9 cellular contexts compared by ENCODE assay signal in the genomic region with DNA sequence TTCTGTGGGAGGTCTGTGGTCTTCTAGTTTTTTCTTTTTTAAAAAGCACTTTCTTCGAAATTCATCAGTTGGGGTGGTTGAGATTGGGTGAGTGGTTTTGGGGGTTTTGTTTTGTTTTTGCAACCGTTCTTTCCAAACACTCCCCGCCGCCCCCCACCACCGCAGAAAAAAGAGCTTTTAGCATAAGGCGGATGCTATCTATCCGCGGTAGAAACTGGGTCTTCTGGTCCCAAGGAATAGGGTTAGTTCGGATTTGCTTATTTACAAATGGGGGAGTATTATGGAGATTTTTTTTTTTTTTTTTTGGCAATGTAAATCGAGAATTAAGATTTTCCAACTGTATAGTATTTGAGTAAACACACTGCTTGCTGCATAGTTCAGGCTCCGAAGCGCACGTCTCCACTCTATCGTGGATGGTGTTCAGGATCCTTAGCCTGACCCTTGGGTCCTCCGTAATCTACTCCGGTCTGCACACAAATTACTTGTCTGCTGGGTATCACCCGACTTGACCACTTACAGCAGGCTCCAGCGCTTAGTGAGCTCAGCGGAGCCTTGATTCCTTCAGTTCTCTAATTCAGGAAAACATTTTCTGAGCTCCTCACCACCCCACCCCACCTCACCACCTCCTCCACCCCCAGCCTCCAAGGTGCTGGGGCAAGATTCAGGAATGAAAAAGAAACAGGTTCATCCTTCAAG. TPM values are rescaled to one million over a fixed set of nuclear protein-coding genes. Genes with fewer than 3 reads are reported as not detected.
DNase-seq lines count a peak whose midpoint lies in the region; ATAC-seq and TF ChIP-seq lines count a peak whose summit lies in the region.
"Had no signal": no experiment of that assay in that cellular context is flagged by ENCODE, and none has a peak within 500 bp of the region (broad histone marks: within the 10 kb centered on the region; RNA-seq: fewer than 3 reads in every experiment).

No MANE protein-coding gene starts in this region.

- H3K27me3 Mint-ChIP-seq in T-helper 2 cell treated with Interferon-gamma antibody and Interleukin-4, amounts not matched to agents 5 μg/mL and 100 μg/mL, for 36 hours (ENCODE audit: low read depth): peaks cover 69% of the 10 kb centered on the region
- peaks cover 20% of the 10 kb centered on the region for H3K27me3 Mint-ChIP-seq in activated CD8-positive, alpha-beta T cell treated with anti-CD3 and anti-CD28 coated beads for 36 hours

- 7% methylated on average over 19 of the region's 19 CpGs for whole genome bisulfite sequencing in hepatocyte (ENCODE audit: low lambda C conversion rate, missing lambda C conversion rate)
- 9 to 20% (median 16%) methylated on average over 19 of the region's 19 CpGs for WGBS in spleen, 5 donors

- H3K4me1 ChIP-seq in hepatocyte (ENCODE audit: insufficient read depth) (no peaks in the 10 kb centered on the region), spleen (peaks cover 7 to 35% (median 25%) of the 10 kb centered on the region in 6 donors)

- peaks cover 7% of the 10 kb centered on the region for H3K4me1 Mint-ChIP-seq in T-helper 2 cell treated with Interferon-gamma antibody and Interleukin-4, amounts not matched to agents 5 μg/mL and 100 μg/mL, for 36 hours (ENCODE audit: low read depth)
- peaks cover 33% of the 10 kb centered on the region for H3K4me1 Mint-ChIP-seq in activated CD8-positive, alpha-beta T cell treated with anti-CD3 and anti-CD28 coated beads for 36 hours (ENCODE audit: low read depth)

- no peak overlapping the region for H3K27ac Mint-ChIP-seq in T-helper 2 cell treated with Interferon-gamma antibody and Interleukin-4, amounts not matched to agents 5 μg/mL and 100 μg/mL, for 36 hours
- H3K27ac Mint-ChIP-seq in activated CD8-positive, alpha-beta T cell treated with anti-CD3 and anti-CD28 coated beads for 36 hours: no peak overlapping the region

- H3K9me3 Mint-ChIP-seq in T-helper 2 cell treated with Interferon-gamma antibody and Interleukin-4, amounts not matched to agents 5 μg/mL and 100 μg/mL, for 36 hours: no peaks in the 10 kb centered on the region
- no peaks in the 10 kb centered on the region for H3K9me3 Mint-ChIP-seq in activated CD8-positive, alpha-beta T cell treated with anti-CD3 and anti-CD28 coated beads for 36 hours

- no peak for ATAC-seq in activated CD8-positive, alpha-beta T cell treated with anti-CD3 and anti-CD28 coated beads for 36 hours
- ATAC-seq in HG03460 (IDR thresholded peaks at IDR 0.05; ENCODE audit: unreplicated experiment): no peak

- H3K36me3 Mint-ChIP-seq in T-helper 2 cell treated with Interferon-gamma antibody and Interleukin-4, amounts not matched to agents 5 μg/mL and 100 μg/mL, for 36 hours (ENCODE audit: low read depth): peaks cover 2% of the 10 kb centered on the region
- no peaks in the 10 kb centered on the region for H3K36me3 Mint-ChIP-seq in activated CD8-positive, alpha-beta T cell treated with anti-CD3 and anti-CD28 coated beads for 36 hours (ENCODE audit: low read depth)

- H3K27me3 ChIP-seq in hepatocyte (peaks cover 31% of the 10 kb centered on the region), spleen (replicated peaks in 1 of 7) (peaks cover 0 to 90% (median 41%) of the 10 kb centered on the region in 7 donors)
- H3K27me3 ChIP-seq: thyroid gland had no signal

- TF ChIP-seq POLR2A in spleen (IDR thresholded peaks at IDR 0.05): no peak

- H3K9me2 ChIP-seq in hepatocyte (replicated peaks; ENCODE audit: insufficient read depth): no peaks in the 10 kb centered on the region

- H3K27ac ChIP-seq in hepatocyte: no peak overlapping the region
- H3K27ac ChIP-seq in spleen: peak overlapping the region in 1 of 8 donors; percentile 78

- H4K20me1 ChIP-seq in hepatocyte (ENCODE audit: insufficient read depth, poor library complexity, severe bottlenecking): no peaks in the 10 kb centered on the region

- H3K9me3 ChIP-seq in hepatocyte (ENCODE audit: low read depth) (no peaks in the 10 kb centered on the region), spleen (no peaks in the 10 kb centered on the region)
- H3K9me3 ChIP-seq: thyroid gland had no signal

- POLR2A ChIA-PET in activated CD8-positive, alpha-beta T cell treated with anti-CD3 and anti-CD28 coated beads for 36 hours (lab: Charles Lee): interaction anchor here (1.4 kb wide), 1 partner anchor 14 kb away, joined by 7 read pairs; no protein-coding TSS in a partner anchor
- POLR2A ChIA-PET in HEK293T (lab: Yijun Ruan, JAX): interaction anchor here (1.0 kb wide), 1 partner anchor 12 kb away, joined by 3 read pairs; no protein-coding TSS in a partner anchor

- H3K79me2 ChIP-seq in hepatocyte: peaks cover 12% of the 10 kb centered on the region

- CTCF ChIA-PET in activated CD8-positive, alpha-beta T cell treated with anti-CD3 and anti-CD28 coated beads for 36 hours (lab: Charles Lee): interaction anchor here (0.8 to 1.4 kb wide), 4 partner anchors 14 to 73 kb away, joined by 3 to 6 read pairs (median 4); no protein-coding TSS in a partner anchor
- CTCF ChIA-PET in HEK293T (lab: Yijun Ruan, JAX): no interaction called here

- H3K36me3 ChIP-seq in hepatocyte (replicated peaks; ENCODE audit: insufficient read depth, low read depth): no peaks in the 10 kb centered on the region
- no peaks in the 10 kb centered on the region for H3K36me3 ChIP-seq in spleen
- H3K36me3 ChIP-seq: thyroid gland had no signal

- TF ChIP-seq CTCF in activated CD8-positive, alpha-beta T cell treated with anti-CD3 and anti-CD28 coated beads for 36 hours (IDR thresholded peaks at IDR 0.05): no peak
- no peak for TF ChIP-seq CTCF in hepatocyte (IDR thresholded peaks at IDR 0.05; ENCODE audit: poor library complexity)
- no peak for TF ChIP-seq CTCF in spleen (IDR thresholded peaks at IDR 0.05 in 8 of 11, conservative IDR thresholded peaks at IDR 0.05 in 3 of 11)

- H3K4me3 ChIP-seq in hepatocyte (peak overlapping the region; percentile 83), spleen (peak overlapping the region in 7 of 8 donors; percentile 55 to 80 (median 62))

- H3K4me2 ChIP-seq in hepatocyte: peak overlapping the region; percentile 96

- H3K4me3 Mint-ChIP-seq in T-helper 2 cell treated with Interferon-gamma antibody and Interleukin-4, amounts not matched to agents 5 μg/mL and 100 μg/mL, for 36 hours: peak overlapping the region; percentile 54
- peak overlapping the region; percentile 79 for H3K4me3 Mint-ChIP-seq in activated CD8-positive, alpha-beta T cell treated with anti-CD3 and anti-CD28 coated beads for 36 hours

- peak overlapping the region; percentile 57 for H2AFZ ChIP-seq in hepatocyte

- no peak for DNase-seq in T-helper 2 cell treated with Interferon-gamma antibody and Interleukin-4, amounts not matched to agents 5 μg/mL and 100 μg/mL, for 36 hours (ENCODE audit: low spot score)
- DNase-seq in T-helper 2 cell (no peak), hepatocyte (ENCODE audit: low spot score) (no peak), spleen (no peak), HT-29 (ENCODE audit: low spot score) (no peak), HEK293T (ENCODE audit: extremely low spot score) (no peak)
- DNase-seq in activated CD8-positive, alpha-beta T cell treated with anti-CD3 and anti-CD28 coated beads for 36 hours: peak; percentile 45

- intact Hi-C loops in activated CD8-positive, alpha-beta T cell treated with anti-CD3 and anti-CD28 coated beads for 36 hours (cut with micrococcal nuclease): no loop called here
- intact Hi-C loops in spleen (cut with DNase I; ENCODE audit: low total_unique reads): no loop called here

TF ChIP-seq in HEK293T, 16 proteins besides CTCF, POLR2A, EP300 and RAD21:
- TF ChIP-seq ELF4 (IDR thresholded peaks at IDR 0.05) (no peak), SUZ12 (IDR thresholded peaks at IDR 0.05) (no peak), FOXM1 (IDR thresholded peaks at IDR 0.05; ENCODE audit: borderline replicate concordance) (no peak), L3MBTL2 (conservative IDR thresholded peaks at IDR 0.05) (no peak), SP1 (IDR thresholded peaks at IDR 0.05) (no peak), CTBP1 (IDR thresholded peaks at IDR 0.05; ENCODE audit: borderline replicate concordance) (no peak), ARNT (IDR thresholded peaks at IDR 0.05) (no peak), HDGF (IDR thresholded peaks at IDR 0.05; ENCODE audit: borderline replicate concordance) (no peak), TARDBP (IDR thresholded peaks at IDR 0.05) (no peak)
- TF ChIP-seq, protein P1, sequence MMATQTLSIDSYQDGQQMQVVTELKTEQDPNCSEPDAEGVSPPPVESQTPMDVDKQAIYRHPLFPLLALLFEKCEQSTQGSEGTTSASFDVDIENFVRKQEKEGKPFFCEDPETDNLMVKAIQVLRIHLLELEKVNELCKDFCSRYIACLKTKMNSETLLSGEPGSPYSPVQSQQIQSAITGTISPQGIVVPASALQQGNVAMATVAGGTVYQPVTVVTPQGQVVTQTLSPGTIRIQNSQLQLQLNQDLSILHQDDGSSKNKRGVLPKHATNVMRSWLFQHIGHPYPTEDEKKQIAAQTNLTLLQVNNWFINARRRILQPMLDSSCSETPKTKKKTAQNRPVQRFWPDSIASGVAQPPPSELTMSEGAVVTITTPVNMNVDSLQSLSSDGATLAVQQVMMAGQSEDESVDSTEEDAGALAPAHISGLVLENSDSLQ (IDR thresholded peaks at IDR 0.05): no peak
TF ChIP-seq in HEK293T: peak in this region for 0.

RNA-seq across cellular contexts. Expression of a gene that starts 0.8 kb away (rescaled TPM):
- total RNA-seq in activated CD8-positive, alpha-beta T cell treated with anti-CD3 and anti-CD28 coated beads for 36 hours: 1 to 10 TPM; 3.2 to 3.8 TPM
- total RNA-seq in hepatocyte (34.4 and 41.5 TPM in 2 replicates), spleen (10 to 100 TPM in 6 of 7 donors, 1 to 10 TPM in 1; 4.1 to 88.5 (median 30.2) TPM)
- polyA plus RNA-seq in hepatocyte (6.4 and 16.0 TPM in 2 replicates), spleen (1 to 10 TPM; 5.4 to 8.7 (median 8.6) TPM)
- total RNA-seq in HT-29 (2014; rRNA removed; shearing (Covaris generic)): 0.16 and 0.61 TPM in 2 replicates
